Comparison of ENCODE assay signal across 18 cellular contexts in genomic region chr9:134655101-134655500, GRCh38. TPM values are rescaled to one million over a fixed set of nuclear protein-coding genes. Genes with fewer than 3 reads are reported as not detected.
DNase-seq lines count a peak whose midpoint lies in the region; ATAC-seq, FAIRE-seq and TF ChIP-seq lines count a peak whose summit lies in the region.
"Had no signal": no experiment of that assay in that cellular context is flagged by ENCODE, and none has a peak within 500 bp of the region (broad histone marks: within the 10 kb centered on the region; RNA-seq: fewer than 3 reads in every experiment).

No MANE protein-coding gene starts in this region.

- peaks cover 12% of the 10 kb centered on the region for H3K27me3 Mint-ChIP-seq in stimulated activated memory B cell treated with anti-CD40 and anti-IgM and Interleukin-4, amounts not matched to agents 10 μg/mL and 1 μg/mL and 100 μg/mL, for 72 hours

- no peaks in the 10 kb centered on the region for H3K36me3 Mint-ChIP-seq in stimulated activated memory B cell treated with anti-CD40 and anti-IgM and Interleukin-4, amounts not matched to agents 10 μg/mL and 1 μg/mL and 100 μg/mL, for 72 hours

- no peak for TF ChIP-seq POLR2A in transverse colon (IDR thresholded peaks at IDR 0.05)

- DNase-seq in ELF-1 (ENCODE audit: low read depth, low spot score) (peak; percentile 16), Karpas-422 (peak; percentile 43), kidney (peak; percentile 59), GDM1 (lab: John Stamatoyannopoulos, UW) (no peak), midbrain (lab: John Stamatoyannopoulos, UW) (no peak), transverse colon (no peak)
- DNase-seq: COR-L47, DMS153, NCI-H1092 treated with DMSO at 0.1 percent for 48 hours, NCI-H1694 treated with DMSO at 0.1 percent for 48 hours, NCI-H446, SIG-M5 had no signal

- no peaks in the 10 kb centered on the region for H3K4me1 ChIP-seq in Karpas-422 (ENCODE audit: low read length)
- no peaks in the 10 kb centered on the region for H3K4me1 ChIP-seq in kidney (ENCODE audit: control insufficient read depth in 1 of 2, insufficient read depth in 1 of 2, low read depth in 1 of 2, low read length in 2 of 2)
- H3K4me1 ChIP-seq in transverse colon, result peaks cover 17 to 32% (median 19%) of the 10 kb centered on the region in 4 donors
- H3K4me1 ChIP-seq: HAP-1 had no signal

- H4K20me1 ChIP-seq in Karpas-422 (ENCODE audit: insufficient read depth, low read depth, low read length), result no peaks in the 10 kb centered on the region

- peak; percentile 37 for ATAC-seq in stimulated activated memory B cell treated with anti-CD40 and anti-IgM and Interleukin-4, amounts not matched to agents 10 μg/mL and 1 μg/mL and 100 μg/mL, for 72 hours
- no peak for ATAC-seq in GM21423 (IDR thresholded peaks at IDR 0.05; ENCODE audit: unreplicated experiment)

- no peaks in the 10 kb centered on the region for H3K79me2 ChIP-seq in Karpas-422 (ENCODE audit: low read length)

- H3K27ac ChIP-seq in Karpas-422 (ENCODE audit: low read length), result no peak overlapping the region
- no peak overlapping the region for H3K27ac ChIP-seq in kidney (ENCODE audit: low read depth in 2 of 2, low read length in 2 of 2)
- no peak overlapping the region for H3K27ac ChIP-seq in transverse colon
- H3K27ac ChIP-seq: BLaER1 treated with 17β-estradiol and CSF1 and Interleukin-3, amounts not matched to agents 10 nM and 100 nM had no signal

- H3K9ac ChIP-seq in Karpas-422 (ENCODE audit: low read length) (no peak overlapping the region), kidney (ENCODE audit: low read length in 2 of 2) (no peak overlapping the region)
- H3K9ac ChIP-seq: BLaER1 treated with 17β-estradiol and CSF1 and Interleukin-3, amounts not matched to agents 10 nM and 100 nM had no signal

- intact Hi-C loops in kidney (cut with DNase I) (no loop called here), transverse colon (cut with DNase I; ENCODE audit: low total_unique reads) (no loop called here)

- H3K9me3 ChIP-seq in Karpas-422 (ENCODE audit: low read length) (peaks cover under 1% of the 10 kb centered on the region; the same call in 1 of the 2 replicates), kidney (ENCODE audit: control insufficient read depth in 1 of 2, low read length in 2 of 2) (no peaks in the 10 kb centered on the region), transverse colon (no peaks in the 10 kb centered on the region)
- H3K9me3 ChIP-seq: HAP-1 had no signal

- no peaks in the 10 kb centered on the region for H3K9me2 ChIP-seq in Karpas-422 (replicated peaks; ENCODE audit: insufficient read depth, low read length)

- no peak overlapping the region for H2AFZ ChIP-seq in Karpas-422 (ENCODE audit: low read length)

- no peaks in the 10 kb centered on the region for H3K4me1 Mint-ChIP-seq in stimulated activated memory B cell treated with anti-CD40 and anti-IgM and Interleukin-4, amounts not matched to agents 10 μg/mL and 1 μg/mL and 100 μg/mL, for 72 hours

- no peak overlapping the region for H3K4me3 ChIP-seq in Karpas-422 (ENCODE audit: low read length)
- no peak overlapping the region for H3K4me3 ChIP-seq in kidney (ENCODE audit: low read length in 2 of 2)
- no peak overlapping the region for H3K4me3 ChIP-seq in transverse colon
- H3K4me3 ChIP-seq: BLaER1 treated with 17β-estradiol and CSF1 and Interleukin-3, amounts not matched to agents 10 nM and 100 nM; HAP-1 had no signal

- TF ChIP-seq CTCF in kidney (IDR thresholded peaks at IDR 0.05; ENCODE audit: borderline replicate concordance, extremely low read depth, insufficient read depth) (no peak), transverse colon (IDR thresholded peaks at IDR 0.05) (no peak)

- in situ Hi-C loops in transverse colon (cut with MboI; ENCODE audit: low pct_ligation_motif_present in 1 of 4, low pct_unique_long_range_greater_than_20kb in 1 of 4, low sequenced_read_pairs in 3 of 4), result no loop called here

- no peaks in the 10 kb centered on the region for H3K27me3 ChIP-seq in Karpas-422 (ENCODE audit: low read length)
- H3K27me3 ChIP-seq in transverse colon, result no peaks in the 10 kb centered on the region

- H3K4me3 Mint-ChIP-seq in stimulated activated memory B cell treated with anti-CD40 and anti-IgM and Interleukin-4, amounts not matched to agents 10 μg/mL and 1 μg/mL and 100 μg/mL, for 72 hours, result no peak overlapping the region

- 60% methylated on average over 10 of the region's 11 CpGs; no CpG with 5 or more reads in 1 of the 2 donors for WGBS in transverse colon (ENCODE audit: low coverage in 1 of 2), 2 donors

- H3K9me3 Mint-ChIP-seq in stimulated activated memory B cell treated with anti-CD40 and anti-IgM and Interleukin-4, amounts not matched to agents 10 μg/mL and 1 μg/mL and 100 μg/mL, for 72 hours, result peaks cover 3% of the 10 kb centered on the region

- no peak overlapping the region for H3K27ac Mint-ChIP-seq in stimulated activated memory B cell treated with anti-CD40 and anti-IgM and Interleukin-4, amounts not matched to agents 10 μg/mL and 1 μg/mL and 100 μg/mL, for 72 hours

- TF ChIP-seq EP300 in transverse colon (IDR thresholded peaks at IDR 0.05; ENCODE audit: low read depth), result no peak

- FAIRE-seq in kidney (lab: Jason Lieb, UNC), result no peak
- FAIRE-seq: GM18507, RCC 7860 had no signal

- H3K36me3 ChIP-seq in Karpas-422 (ENCODE audit: insufficient read depth, low read length) (no peaks in the 10 kb centered on the region), kidney (ENCODE audit: control insufficient read depth in 1 of 2, insufficient read depth in 2 of 2, low read length in 2 of 2) (no peaks in the 10 kb centered on the region), transverse colon (no peaks in the 10 kb centered on the region)
- H3K36me3 ChIP-seq: HAP-1 had no signal

- H3K4me2 ChIP-seq in Karpas-422 (ENCODE audit: low read depth, low read length, poor library complexity, severe bottlenecking), result no peak overlapping the region
- H3K4me2 ChIP-seq: BLaER1 treated with 17β-estradiol and CSF1 and Interleukin-3, amounts not matched to agents 10 nM and 100 nM had no signal

RNA-seq across cellular contexts. Expression of gene COL5A1, which starts 13.5 kb away (rescaled TPM):
- total RNA-seq in Karpas-422 (2014; rRNA removed; shearing (Covaris generic); ENCODE audit: low replicate concordance), result under 0.01 TPM in 1 of 2 replicates, not detected in the other
- total RNA-seq in kidney (23.8 TPM), transverse colon (10 to 100 TPM in 2 of 4 donors, 1 to 10 TPM in 2; 7.1 to 69.3 (median 16.1) TPM)
- polyA plus RNA-seq in kidney (ENCODE audit: insufficient read depth, low read depth, low replicate concordance), result 2.4 TPM

Comparison
In these comparisons a context has a peak if more than half of its experiments do, and no peak if none do; other contexts are left out.
1. DNase-seq: peak in ELF-1 (single experiment), Karpas-422 (single experiment) and kidney (single experiment); none in GDM1 (single experiment), midbrain (single experiment) and transverse colon (single experiment).